ENCODE assay signal across 1 cellular context in the genomic region with DNA sequence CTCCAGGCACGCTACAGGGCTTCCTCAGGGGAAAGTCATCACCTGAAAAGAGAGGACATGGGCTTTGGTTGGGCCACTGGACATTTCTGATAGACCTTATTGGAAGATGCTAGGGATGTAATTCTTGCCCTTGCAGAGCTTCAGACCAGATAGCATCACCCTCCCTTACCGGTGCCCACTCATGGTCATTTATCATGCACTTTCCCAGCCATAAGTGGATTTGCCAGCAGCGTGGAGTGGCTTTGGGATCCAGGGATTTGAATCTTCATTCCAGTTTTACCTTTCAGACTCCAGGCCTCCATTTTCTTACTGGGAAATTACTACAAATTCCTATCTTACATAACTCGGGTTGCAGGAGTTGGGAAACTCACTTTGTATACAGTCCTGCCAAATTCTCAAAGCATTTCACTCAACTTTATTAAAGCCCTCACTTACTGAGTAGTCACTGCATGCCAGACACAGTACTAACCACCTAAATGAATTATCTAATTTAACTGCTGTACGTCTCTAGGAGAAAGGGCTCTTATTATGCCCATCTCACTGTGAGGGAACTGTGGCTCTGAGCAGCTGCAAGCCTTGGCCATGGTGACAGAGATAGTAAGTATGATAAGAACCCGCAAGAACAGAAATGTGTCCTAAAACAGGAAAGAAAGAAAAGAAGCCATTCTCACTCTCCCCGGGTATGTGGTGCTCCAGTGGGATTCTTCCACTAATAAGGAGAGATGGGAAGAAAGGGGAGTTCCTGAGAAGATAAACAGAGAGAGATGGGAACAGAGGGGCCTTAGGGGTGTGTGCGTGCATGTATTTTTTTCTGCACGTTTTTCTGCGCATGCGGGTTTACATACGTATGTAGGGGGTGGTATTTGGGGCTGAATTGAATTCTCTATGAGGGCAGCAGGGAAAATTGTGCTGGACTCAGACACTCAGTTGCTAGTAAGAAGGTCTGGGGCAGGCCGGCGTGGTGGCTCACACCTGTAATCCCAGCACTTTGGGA.
TF ChIP-seq lines count a peak whose summit lies in the region.

No MANE protein-coding gene starts in this region.

TF ChIP-seq in SK-N-SH treated with all-trans-retinoic acid at 6 μM for 48 hours, 23 proteins besides CTCF, POLR2A, EP300 and RAD21 (continued from another document):
- TF ChIP-seq, protein P1, sequence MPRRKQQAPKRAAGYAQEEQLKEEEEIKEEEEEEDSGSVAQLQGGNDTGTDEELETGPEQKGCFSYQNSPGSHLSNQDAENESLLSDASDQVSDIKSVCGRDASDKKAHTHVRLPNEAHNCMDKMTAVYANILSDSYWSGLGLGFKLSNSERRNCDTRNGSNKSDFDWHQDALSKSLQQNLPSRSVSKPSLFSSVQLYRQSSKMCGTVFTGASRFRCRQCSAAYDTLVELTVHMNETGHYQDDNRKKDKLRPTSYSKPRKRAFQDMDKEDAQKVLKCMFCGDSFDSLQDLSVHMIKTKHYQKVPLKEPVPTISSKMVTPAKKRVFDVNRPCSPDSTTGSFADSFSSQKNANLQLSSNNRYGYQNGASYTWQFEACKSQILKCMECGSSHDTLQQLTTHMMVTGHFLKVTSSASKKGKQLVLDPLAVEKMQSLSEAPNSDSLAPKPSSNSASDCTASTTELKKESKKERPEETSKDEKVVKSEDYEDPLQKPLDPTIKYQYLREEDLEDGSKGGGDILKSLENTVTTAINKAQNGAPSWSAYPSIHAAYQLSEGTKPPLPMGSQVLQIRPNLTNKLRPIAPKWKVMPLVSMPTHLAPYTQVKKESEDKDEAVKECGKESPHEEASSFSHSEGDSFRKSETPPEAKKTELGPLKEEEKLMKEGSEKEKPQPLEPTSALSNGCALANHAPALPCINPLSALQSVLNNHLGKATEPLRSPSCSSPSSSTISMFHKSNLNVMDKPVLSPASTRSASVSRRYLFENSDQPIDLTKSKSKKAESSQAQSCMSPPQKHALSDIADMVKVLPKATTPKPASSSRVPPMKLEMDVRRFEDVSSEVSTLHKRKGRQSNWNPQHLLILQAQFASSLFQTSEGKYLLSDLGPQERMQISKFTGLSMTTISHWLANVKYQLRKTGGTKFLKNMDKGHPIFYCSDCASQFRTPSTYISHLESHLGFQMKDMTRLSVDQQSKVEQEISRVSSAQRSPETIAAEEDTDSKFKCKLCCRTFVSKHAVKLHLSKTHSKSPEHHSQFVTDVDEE (CRISPR knock-in tag; IDR thresholded peaks at IDR 0.05) = peak; percentile 65
- TF ChIP-seq ZFP30 (CRISPR knock-in tag; IDR thresholded peaks at IDR 0.05) = no peak
- TF ChIP-seq BACH2 (CRISPR knock-in tag; IDR thresholded peaks at IDR 0.05; ENCODE audit: borderline replicate concordance) = no peak
- TF ChIP-seq ZNF70 (CRISPR knock-in tag; IDR thresholded peaks at IDR 0.05) = no peak
- TF ChIP-seq, protein P2, sequence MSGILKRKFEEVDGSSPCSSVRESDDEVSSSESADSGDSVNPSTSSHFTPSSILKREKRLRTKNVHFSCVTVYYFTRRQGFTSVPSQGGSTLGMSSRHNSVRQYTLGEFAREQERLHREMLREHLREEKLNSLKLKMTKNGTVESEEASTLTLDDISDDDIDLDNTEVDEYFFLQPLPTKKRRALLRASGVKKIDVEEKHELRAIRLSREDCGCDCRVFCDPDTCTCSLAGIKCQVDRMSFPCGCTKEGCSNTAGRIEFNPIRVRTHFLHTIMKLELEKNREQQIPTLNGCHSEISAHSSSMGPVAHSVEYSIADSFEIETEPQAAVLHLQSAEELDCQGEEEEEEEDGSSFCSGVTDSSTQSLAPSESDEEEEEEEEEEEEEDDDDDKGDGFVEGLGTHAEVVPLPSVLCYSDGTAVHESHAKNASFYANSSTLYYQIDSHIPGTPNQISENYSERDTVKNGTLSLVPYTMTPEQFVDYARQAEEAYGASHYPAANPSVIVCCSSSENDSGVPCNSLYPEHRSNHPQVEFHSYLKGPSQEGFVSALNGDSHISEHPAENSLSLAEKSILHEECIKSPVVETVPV (CRISPR knock-in tag; IDR thresholded peaks at IDR 0.05) = no peak
- no peak for TF ChIP-seq ESRRG (CRISPR knock-in tag; IDR thresholded peaks at IDR 0.05)
- no peak for TF ChIP-seq RARB (CRISPR knock-in tag; IDR thresholded peaks at IDR 0.05)
